Comparison of ENCODE assay signal across 8 cellular contexts in the genomic region with DNA sequence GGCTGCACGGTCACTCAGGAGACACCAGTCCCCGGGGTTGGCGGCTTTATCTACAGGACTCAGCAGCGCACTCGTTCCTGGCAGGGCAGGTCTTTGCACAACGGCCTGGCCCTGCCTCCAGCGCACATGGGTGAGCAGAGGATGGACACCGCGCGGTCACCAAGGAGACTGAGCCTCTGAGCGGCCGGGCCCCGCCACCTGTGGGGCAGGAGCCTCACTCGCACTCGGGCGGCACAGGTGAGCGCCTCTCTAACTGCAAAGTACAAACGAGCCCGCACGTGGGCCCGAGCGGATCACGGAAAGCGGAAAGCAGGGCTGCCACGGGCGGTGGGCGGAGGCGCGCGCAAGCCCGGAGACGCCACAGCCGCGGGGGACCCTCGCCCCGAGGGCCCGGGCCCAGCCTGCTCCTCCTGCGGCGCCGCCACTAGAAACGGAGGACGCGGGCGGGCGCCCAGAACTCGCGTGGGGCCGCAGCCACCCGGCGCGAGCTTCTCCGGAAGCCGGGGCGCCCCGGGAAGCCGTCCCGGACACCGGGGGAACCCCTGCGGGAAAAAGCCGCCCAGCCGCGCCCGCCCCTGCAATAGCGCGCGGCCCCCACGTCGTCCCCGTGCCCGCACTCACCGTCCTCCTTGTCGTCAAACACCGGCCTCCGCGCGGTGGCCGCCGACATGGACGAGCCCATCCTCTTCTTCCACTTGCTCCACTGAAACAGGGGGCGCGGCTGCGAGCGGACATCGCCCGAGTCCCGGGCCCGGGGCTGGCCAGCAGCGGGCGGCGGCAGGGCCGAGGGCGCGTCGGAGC. TPM values are rescaled to one million over a fixed set of nuclear protein-coding genes. Genes with fewer than 3 reads are reported as not detected.
A peak's percentile ranks its signal among the peaks of the same experiment; 100 is the strongest.
DNase-seq lines count a peak whose midpoint lies in the region; ATAC-seq and TF ChIP-seq lines count a peak whose summit lies in the region.

No MANE protein-coding gene starts in this region.

- ATAC-seq in HG03135 (IDR thresholded peaks at IDR 0.05; ENCODE audit: unreplicated experiment) (peak; percentile 17), GM19397 (IDR thresholded peaks at IDR 0.05; ENCODE audit: unreplicated experiment) (no peak)

- peak overlapping the region; percentile 82 for H3K4me3 Mint-ChIP-seq in T-helper 1 cell treated with Interleukin-12 subunit alpha and Interleukin-12 subunit beta and Interleukin-4 antibody, amounts not matched to agents 30 μg/mL and 1 μg/mL, for 36 hours
- peak overlapping the region; percentile 83 for H3K4me3 Mint-ChIP-seq in MCF 10A (ENCODE audit: unreplicated experiment)

- DNase-seq in NOMO-1 treated with DMSO at 0.1 percent for 48 hours (lab: John Stamatoyannopoulos, UW; ENCODE audit: unreplicated experiment) (peak; percentile 9), NOMO-1 treated with dmso at 0.1 percent for 144 hours (lab: John Stamatoyannopoulos, UW; ENCODE audit: unreplicated experiment) (no peak), MCF 10A (ENCODE audit: unreplicated experiment) (peak; percentile 55), kidney tubule cell (ENCODE audit: low spot score) (peak; percentile 74)
- DNase-seq in stimulated activated CD4-positive, alpha-beta T cell treated with anti-CD3 and anti-CD28 coated beads, Interleukin-4, amount 100 ng/mL, for 48 hours (ENCODE audit: low read depth in 2 of 2) = peak; percentile 16 to 29

- H3K27me3 Mint-ChIP-seq in T-helper 1 cell treated with Interleukin-12 subunit alpha and Interleukin-12 subunit beta and Interleukin-4 antibody, amounts not matched to agents 30 μg/mL and 1 μg/mL, for 36 hours (ENCODE audit: low read depth) = peaks cover 43% of the 10 kb centered on the region
- H3K27me3 Mint-ChIP-seq in MCF 10A (ENCODE audit: insufficient read depth, unreplicated experiment) = no peaks in the 10 kb centered on the region

- no peaks in the 10 kb centered on the region for H3K36me3 Mint-ChIP-seq in T-helper 1 cell treated with Interleukin-12 subunit alpha and Interleukin-12 subunit beta and Interleukin-4 antibody, amounts not matched to agents 30 μg/mL and 1 μg/mL, for 36 hours (ENCODE audit: low read depth)
- peaks cover 6% of the 10 kb centered on the region for H3K36me3 Mint-ChIP-seq in MCF 10A (ENCODE audit: insufficient read depth, unreplicated experiment)

- POLR2A ChIA-PET in MCF 10A (lab: Yijun Ruan, JAX) = interaction anchor here (1.6 kb wide), 1 partner anchor 12 kb away, joined by 4 read pairs; no protein-coding TSS in a partner anchor

- no peaks in the 10 kb centered on the region for H3K9me3 Mint-ChIP-seq in T-helper 1 cell treated with Interleukin-12 subunit alpha and Interleukin-12 subunit beta and Interleukin-4 antibody, amounts not matched to agents 30 μg/mL and 1 μg/mL, for 36 hours
- no peaks in the 10 kb centered on the region for H3K9me3 Mint-ChIP-seq in MCF 10A (ENCODE audit: unreplicated experiment)

- intact Hi-C loops in MCF 10A (cut with micrococcal nuclease) = loop anchor here (1.0 to 5.0 kb wide), 2 partner anchors 45 to 84 kb away; no protein-coding TSS in a partner anchor

- no TSS peak for BruUV-seq in MCF 10A (replicated peaks; lab: Mats Ljungman, UMichigan)

- no peak overlapping the region for H3K27ac Mint-ChIP-seq in T-helper 1 cell treated with Interleukin-12 subunit alpha and Interleukin-12 subunit beta and Interleukin-4 antibody, amounts not matched to agents 30 μg/mL and 1 μg/mL, for 36 hours
- H3K27ac Mint-ChIP-seq in MCF 10A (ENCODE audit: low read depth, unreplicated experiment) = no peak overlapping the region

- no peak for TF ChIP-seq CTCF in MCF 10A (IDR thresholded peaks at IDR 0.05; ENCODE audit: unreplicated experiment)

- H3K4me1 Mint-ChIP-seq in T-helper 1 cell treated with Interleukin-12 subunit alpha and Interleukin-12 subunit beta and Interleukin-4 antibody, amounts not matched to agents 30 μg/mL and 1 μg/mL, for 36 hours (ENCODE audit: low read depth) = peaks cover 3% of the 10 kb centered on the region
- no peaks in the 10 kb centered on the region for H3K4me1 Mint-ChIP-seq in MCF 10A (ENCODE audit: insufficient read depth, unreplicated experiment)

- CTCF ChIA-PET in MCF 10A (lab: Yijun Ruan, JAX) = interaction anchor here (0.6 kb wide), 2 partner anchors 67 to 257 kb away, joined by 3 read pairs; no protein-coding TSS in a partner anchor

RNA-seq across cellular contexts. Expression of gene STK32C, which starts 0.6 kb away (rescaled TPM):
- 20.7 and 21.2 TPM in 2 replicates for total RNA-seq in MCF 10A (2022)

RNA-seq across cellular contexts. Expression of gene LRRC27, which starts 24.8 kb away (rescaled TPM):
- 9.1 and 10.4 TPM in 2 replicates for total RNA-seq in MCF 10A (2022)
